Comparison of ENCODE assay signal across 8 cellular contexts in genomic region chr1:160032165-160032827, GRCh38. TPM values are rescaled to one million over a fixed set of nuclear protein-coding genes. Genes with fewer than 3 reads are reported as not detected.
DNase-seq lines count a peak whose midpoint lies in the region; ATAC-seq, FAIRE-seq and TF ChIP-seq lines count a peak whose summit lies in the region.

No MANE protein-coding gene starts in this region.

- DNase-seq in AG20443 (ENCODE audit: low spot score) (peak; percentile 33), GM19239 (ENCODE audit: insufficient read length, low spot score) (peak; percentile 9), NCI-H526 (lab: John Stamatoyannopoulos, UW) (peak; percentile 36 to 71), bronchial epithelial cell (ENCODE audit: low read depth) (peak; percentile 51), right lobe of liver (no peak), thyroid gland (peak; percentile 4 to 14), H54 (ENCODE audit: insufficient read length, low spot score) (no peak), erythroblast (lab: John Stamatoyannopoulos, UW) (no peak)

- H3K36me3 ChIP-seq in bronchial epithelial cell (ENCODE audit: control insufficient read depth, insufficient read depth, low read length) (no peaks in the 10 kb centered on the region), right lobe of liver (no peaks in the 10 kb centered on the region), thyroid gland (no peaks in the 10 kb centered on the region)

- H3K9me3 ChIP-seq in right lobe of liver, result no peaks in the 10 kb centered on the region
- no peaks in the 10 kb centered on the region for H3K9me3 ChIP-seq in thyroid gland

- ATAC-seq in right lobe of liver, result peak in 3 of 4 donors; percentile 39 to 43 (median 39)

- intact Hi-C loops in right lobe of liver (cut with DNase I) (no loop called here), thyroid gland (cut with DNase I) (loop anchor here (5.0 kb wide), 1 partner anchor 250 kb away; the partner anchor contains the start of gene DUSP23)

- FAIRE-seq in GM19239 (lab: Jason Lieb, UNC), result no peak
- FAIRE-seq in bronchial epithelial cell (lab: Jason Lieb, UNC), result no peak
- FAIRE-seq in H54 (lab: Jason Lieb, UNC), result no peak

- H3K27me3 ChIP-seq in bronchial epithelial cell (ENCODE audit: control insufficient read depth, insufficient read depth, low read length) (no peaks in the 10 kb centered on the region), right lobe of liver (no peaks in the 10 kb centered on the region), thyroid gland (no peaks in the 10 kb centered on the region)

- peak overlapping the region; percentile 99 for H3K4me3 ChIP-seq in bronchial epithelial cell (ENCODE audit: low read depth, low read length)
- peak overlapping the region; percentile 80 to 90 (median 86) for H3K4me3 ChIP-seq in right lobe of liver
- peak overlapping the region; percentile 38 to 74 (median 58) for H3K4me3 ChIP-seq in thyroid gland (replicated peaks in 1 of 3)

- H3K27ac ChIP-seq in right lobe of liver, result peak overlapping the region in 2 of 3 donors; percentile 31 to 36
- peak overlapping the region in 1 of 3 donors; percentile 62 for H3K27ac ChIP-seq in thyroid gland

- TF ChIP-seq POLR2A in right lobe of liver (IDR thresholded peaks at IDR 0.05), result no peak
- no peak for TF ChIP-seq POLR2A in thyroid gland (IDR thresholded peaks at IDR 0.05)
- no peak for TF ChIP-seq POLR2A in H54 (IDR thresholded peaks at IDR 0.05; ENCODE audit: low read depth, low read length)
- no peak for TF ChIP-seq POLR2A in erythroblast (IDR thresholded peaks at IDR 0.05; ENCODE audit: low read length)

- 2% methylated on average over 18 of the region's 18 CpGs for whole genome bisulfite sequencing in right lobe of liver (ENCODE audit: insufficient coverage, low coverage, low lambda C conversion rate, missing lambda C conversion rate)
- 2 to 3% methylated on average over 17 to 18 of the region's 18 CpGs for WGBS in thyroid gland, 2 donors

- no peak for TF ChIP-seq CTCF in bronchial epithelial cell (IDR thresholded peaks at IDR 0.05; ENCODE audit: insufficient read depth, low read length, severe bottlenecking)
- TF ChIP-seq CTCF in right lobe of liver (IDR thresholded peaks at IDR 0.05), result no peak
- no peak for TF ChIP-seq CTCF in thyroid gland (IDR thresholded peaks at IDR 0.05)

- peaks cover 0 to 17% (median 8%) of the 10 kb centered on the region in 4 donors for H3K4me1 ChIP-seq in right lobe of liver
- H3K4me1 ChIP-seq in thyroid gland, result peaks cover 8 to 22% of the 10 kb centered on the region in 2 donors

RNA-seq across cellular contexts. Expression of gene PIGM, which starts 0.5 kb away (rescaled TPM):
- total RNA-seq in bronchial epithelial cell (1.9 and 2.1 TPM in 2 replicates), right lobe of liver (1 to 10 TPM; 3.3 to 4.7 (median 3.9) TPM), thyroid gland (1 to 10 TPM; 6.7 to 10.0 (median 7.4) TPM)

RNA-seq across cellular contexts. Expression of gene KCNJ10, which starts 37.7 kb away (rescaled TPM):
- total RNA-seq in bronchial epithelial cell (not detected in 2 replicates), right lobe of liver (1 to 10 TPM in 2 of 6 experiments, under 1 TPM in 3, not detected in 1; 0.23 to 3.1 (median 0.31) TPM), thyroid gland (under 1 TPM in 3 of 4 donors, not detected in 1; 0.13 to 0.45 (median 0.33) TPM)

RNA-seq across cellular contexts. Expression of gene KCNJ9, which starts 49.0 kb away (rescaled TPM):
- under 0.01 and 0.13 TPM in 2 replicates for total RNA-seq in bronchial epithelial cell
- not detected for total RNA-seq in right lobe of liver
- not detected for total RNA-seq in thyroid gland

Comparison
In these comparisons a context has a peak if more than half of its experiments do, and no peak if none do; other contexts are left out.
1. DNase-seq: peak in AG20443 (single experiment), GM19239 (single experiment), NCI-H526 (2 of 2), bronchial epithelial cell (single experiment) and thyroid gland (2 of 2); none in right lobe of liver (0 of 3), H54 (single experiment) and erythroblast (0 of 2).
2. Peak in every context shown above with its lines, with median percentiles within 50 percentile points of each other: H3K4me3 ChIP-seq.